Comparison of ENCODE assay signal across 13 cellular contexts in genomic region chr12:53042607-53043454, GRCh38. TPM values are rescaled to one million over a fixed set of nuclear protein-coding genes. Genes with fewer than 3 reads are reported as not detected.
DNase-seq lines count a peak whose midpoint lies in the region; ATAC-seq, FAIRE-seq and TF ChIP-seq lines count a peak whose summit lies in the region.
"Had no signal": no experiment of that assay in that cellular context is flagged by ENCODE, and none has a peak within 500 bp of the region (broad histone marks: within the 10 kb centered on the region; RNA-seq: fewer than 3 reads in every experiment).

No MANE protein-coding gene starts in this region.

- H3K4me1 ChIP-seq in HepG2 (ENCODE audit: insufficient read depth, low read length) (peaks cover 48% of the 10 kb centered on the region), right lobe of liver (peaks cover 0 to 27% (median 6%) of the 10 kb centered on the region in 4 donors), iPS-18a (ENCODE audit: control insufficient read depth, low read depth, low read length) (peaks cover 37% of the 10 kb centered on the region)
- H3K4me1 ChIP-seq: colonic mucosa had no signal

- no TSS peak for BruUV-seq in HepG2 (replicated peaks; lab: Mats Ljungman, UMichigan)

- H2AFZ ChIP-seq in HepG2 (ENCODE audit: low read length), result no peak overlapping the region

- H4K20me1 ChIP-seq in HepG2 (ENCODE audit: insufficient read depth, low read length), result no peaks in the 10 kb centered on the region

- 61% methylated on average over 7 of the region's 7 CpGs for WGBS in HepG2 (ENCODE audit: low lambda C conversion rate)
- 70% methylated on average over 5 of the region's 7 CpGs for WGBS in right lobe of liver (ENCODE audit: insufficient coverage, low coverage, low lambda C conversion rate, missing lambda C conversion rate)

- in situ Hi-C loops in HepG2 (cut with HindIII; ENCODE audit: extremely low pct_ligation_motif_present, low pct_unique_long_range_greater_than_20kb), result no loop called here

- H3K79me2 ChIP-seq in HepG2 (ENCODE audit: insufficient read depth, low read length), result no peaks in the 10 kb centered on the region

- TF ChIP-seq CTCF in HepG2 (CRISPR knock-in tag; IDR thresholded peaks at IDR 0.05) (no peak), right lobe of liver (IDR thresholded peaks at IDR 0.05) (no peak), RWPE1 (conservative IDR thresholded peaks at IDR 0.05; ENCODE audit: low read depth) (no peak), type B pancreatic cell (conservative IDR thresholded peaks at IDR 0.05) (no peak)

- no peak for ATAC-seq in HepG2
- ATAC-seq in right lobe of liver, result no peak
- no peak for ATAC-seq in GM21515 (IDR thresholded peaks at IDR 0.05; ENCODE audit: unreplicated experiment)
- ATAC-seq in GM18498 (IDR thresholded peaks at IDR 0.05; ENCODE audit: unreplicated experiment), result no peak
- ATAC-seq: left colon had no signal

- TF ChIP-seq POLR2A in HepG2 (IDR thresholded peaks at IDR 0.05; ENCODE audit: insufficient read depth in 1 of 2, low read depth in 2 of 2, low read length in 2 of 2) (0 out of 4 replicates have a peak, but pooled peaks of 1 of the 2 experiments have one; percentile 19), right lobe of liver (IDR thresholded peaks at IDR 0.05) (no peak)

- H3K27ac Mint-ChIP-seq in type B pancreatic cell, result no peak overlapping the region

- H3K4me2 ChIP-seq in HepG2 (ENCODE audit: low read depth, low read length), result no peak overlapping the region

- H3K4me1 Mint-ChIP-seq in type B pancreatic cell (ENCODE audit: unreplicated experiment), result peaks cover 35% of the 10 kb centered on the region

- DNase-seq in HepG2 (ENCODE audit: low spot score), result peak; percentile 43
- no peak for DNase-seq in right lobe of liver
- DNase-seq in RWPE1 (ENCODE audit: low spot score), result no peak
- no peak for DNase-seq in type B pancreatic cell (ENCODE audit: extremely low spot score, unreplicated experiment)
- DNase-seq in hippocampal formation (lab: John Stamatoyannopoulos, UW), result no peak
- DNase-seq: colonic mucosa, KBM-7, left colon had no signal

- H3K4me3 Mint-ChIP-seq in type B pancreatic cell, result peak overlapping the region; percentile 32

- no peaks in the 10 kb centered on the region for H3K27me3 Mint-ChIP-seq in type B pancreatic cell

- POLR2A ChIA-PET in HepG2 (lab: Yijun Ruan, JAX), result interaction anchor here (1.2 to 3.3 kb wide), 4 partner anchors 9 to 50 kb away, joined by 5 to 15 read pairs (median 6); no protein-coding TSS in a partner anchor
- POLR2A ChIA-PET in RWPE1 (lab: Yijun Ruan, JAX; ENCODE audit: low non-redundant PET), result no interaction called here

- H3K9ac ChIP-seq in HepG2 (ENCODE audit: insufficient read depth, low read depth, low read length) (no peak overlapping the region), iPS-18a (ENCODE audit: low read length) (peak overlapping the region; percentile 30)

- H3K27ac ChIP-seq in HepG2 (ENCODE audit: extremely low read length, insufficient read depth, low read length) (peak overlapping the region; percentile 8), right lobe of liver (no peak overlapping the region), RWPE1 (peak overlapping the region; percentile 99), iPS-18a (ENCODE audit: low read length) (no peak overlapping the region)
- H3K27ac ChIP-seq: C4-2B, colonic mucosa, neutrophil had no signal

- no peaks in the 10 kb centered on the region for H3K9me3 Mint-ChIP-seq in type B pancreatic cell

- CTCF ChIA-PET in HepG2 (lab: Yijun Ruan, JAX; ENCODE audit: low intra/inter-chr PET ratio, low total read pairs) (no interaction called here), RWPE1 (lab: Yijun Ruan, JAX) (interaction anchor here (0.6 kb wide), 2 partner anchors 182 to 466 kb away, joined by 4 read pairs; no protein-coding TSS in a partner anchor)

- TF ChIP-seq EP300 in HepG2 (IDR thresholded peaks at IDR 0.05; ENCODE audit: low read depth in 2 of 2, low read length in 2 of 2), result no peak
- no peak for TF ChIP-seq EP300 in HepG2 (CRISPR knock-in tag; IDR thresholded peaks at IDR 0.05; ENCODE audit: borderline replicate concordance)

- H3K4me3 ChIP-seq in HepG2 (replicated peaks in 1 of 3; ENCODE audit: insufficient read depth in 1 of 3, low read depth in 2 of 3, low read length in 3 of 3) (no peak overlapping the region), right lobe of liver (no peak overlapping the region), iPS-18a (ENCODE audit: low read length) (no peak overlapping the region)
- H3K4me3 ChIP-seq: colonic mucosa had no signal

- H3K9me3 ChIP-seq in HepG2 (ENCODE audit: low read length), result no peaks in the 10 kb centered on the region
- no peaks in the 10 kb centered on the region for H3K9me3 ChIP-seq in right lobe of liver
- H3K9me3 ChIP-seq in iPS-18a (ENCODE audit: control insufficient read depth, low read depth, low read length), result no peaks in the 10 kb centered on the region
- H3K9me3 ChIP-seq: colonic mucosa, neutrophil had no signal

- TF ChIP-seq RAD21 in HepG2 (CRISPR knock-in tag; IDR thresholded peaks at IDR 0.05), result no peak

- H3K36me3 ChIP-seq in HepG2 (replicated peaks in 1 of 2; ENCODE audit: control insufficient read depth in 1 of 2, insufficient read depth in 2 of 2, low read length in 2 of 2), result peaks cover 11 to 21% of the 10 kb centered on the region in 2 experiments
- H3K36me3 ChIP-seq in right lobe of liver, result peaks cover 6 to 32% (median 15%) of the 10 kb centered on the region in 4 donors
- H3K36me3 ChIP-seq in iPS-18a (ENCODE audit: control insufficient read depth, low read depth, low read length), result peaks cover 31% of the 10 kb centered on the region

- FAIRE-seq in HepG2 (lab: Jason Lieb, UNC), result no peak

- H3K36me3 Mint-ChIP-seq in type B pancreatic cell, result peaks cover 20% of the 10 kb centered on the region

- H3K27me3 ChIP-seq in HepG2 (ENCODE audit: control insufficient read depth in 1 of 2, insufficient read depth in 2 of 2, low read length in 2 of 2) (no peaks in the 10 kb centered on the region; a peak in 1 of 5 replicates), right lobe of liver (no peaks in the 10 kb centered on the region), iPS-18a (ENCODE audit: control insufficient read depth, insufficient read depth, low read length) (peaks cover 26% of the 10 kb centered on the region)
- H3K27me3 ChIP-seq: colonic mucosa had no signal

- intact Hi-C loops in HepG2 (cut with micrococcal nuclease; ENCODE audit: unreplicated experiment) (no loop called here), right lobe of liver (cut with DNase I) (no loop called here)

RNA-seq across cellular contexts. Expression of gene TNS2, which starts 7.0 kb away (rescaled TPM):
- total RNA-seq in HepG2 (2016; rRNA removed; fragmentation: Illumina TruSeq; extraction: Trizol) (3.2 and 8.9 TPM in 2 replicates), right lobe of liver (100 to 1,000 TPM in 3 of 6 experiments, 10 to 100 TPM in 3; 50.5 to 139 (median 86.9) TPM), type B pancreatic cell (ENCODE audit: low replicate concordance) (3.5 and 21.8 TPM in 2 replicates)
- 3.1 and 5.0 TPM in 2 replicates for total RNA-seq in HepG2 (2016; cell fraction: cytosol; rRNA removed; fragmentation: Illumina TruSeq; extraction: Trizol; ENCODE audit: low read depth)
- 2.8 and 9.5 TPM in 2 replicates for total RNA-seq in HepG2 (2016; cell fraction: insoluble cytoplasmic fraction; rRNA removed; fragmentation: Illumina TruSeq; extraction: Trizol)
- 3.1 and 3.8 TPM in 2 replicates for total RNA-seq in HepG2 (2016; cell fraction: membrane; rRNA removed; fragmentation: Illumina TruSeq; extraction: Trizol)
- 13.3 and 14.8 TPM in 2 replicates for total RNA-seq in HepG2 (2016; cell fraction: nucleus; rRNA removed; fragmentation: Illumina TruSeq; extraction: Trizol)
- 18.0 and 20.4 TPM in 2 replicates for polyA plus RNA-seq in HepG2 (2011; rRNA removed)
- 3.9 and 6.8 TPM in 2 replicates for polyA plus RNA-seq in HepG2 (2011; cell fraction: cytosol; rRNA removed)
- polyA plus RNA-seq in HepG2 (2011; cell fraction: nucleus; rRNA removed), result 181 and 258 TPM in 2 replicates
- polyA plus RNA-seq in HepG2 (2012), result 13.0 and 15.3 TPM in 2 replicates
- 0.96 and 1.4 TPM in 2 replicates for polyA plus RNA-seq in HepG2 (2016; cell fraction: cytosol; fragmentation: Illumina TruSeq; extraction: Trizol; ENCODE audit: low read depth)
- 5.7 and 8.2 TPM in 2 replicates for polyA plus RNA-seq in HepG2 (2016; cell fraction: insoluble cytoplasmic fraction; fragmentation: Illumina TruSeq; extraction: Trizol; ENCODE audit: low read depth)
- 2.0 and 4.2 TPM in 2 replicates for polyA plus RNA-seq in HepG2 (2016; cell fraction: membrane; fragmentation: Illumina TruSeq; extraction: Trizol; ENCODE audit: low read depth)
- 34.1 and 49.0 TPM in 2 replicates for polyA plus RNA-seq in HepG2 (2016; cell fraction: nucleus; fragmentation: Illumina TruSeq; extraction: Trizol; ENCODE audit: insufficient read depth, low read depth)
- polyA minus RNA-seq in HepG2 (2011; rRNA and poly(A)+ RNA removed; ENCODE audit: low replicate concordance), result 34.0 and 38.3 TPM in 2 replicates
- 9.9 and 10.3 TPM in 2 replicates for polyA minus RNA-seq in HepG2 (2011; cell fraction: cytosol; rRNA and poly(A)+ RNA removed)
- 63.8 and 80.3 TPM in 2 replicates for polyA minus RNA-seq in HepG2 (2011; cell fraction: nucleus; rRNA and poly(A)+ RNA removed)

RNA-seq across cellular contexts. Expression of gene SPRYD3, which starts 36.4 kb away (rescaled TPM):
- total RNA-seq in HepG2 (2016; rRNA removed; fragmentation: Illumina TruSeq; extraction: Trizol), result 9.0 and 9.2 TPM in 2 replicates
- total RNA-seq in HepG2 (2016; cell fraction: cytosol; rRNA removed; fragmentation: Illumina TruSeq; extraction: Trizol; ENCODE audit: low read depth), result 0.79 and 1.3 TPM in 2 replicates
- 7.9 and 8.6 TPM in 2 replicates for total RNA-seq in HepG2 (2016; cell fraction: insoluble cytoplasmic fraction; rRNA removed; fragmentation: Illumina TruSeq; extraction: Trizol)
- 2.8 and 3.1 TPM in 2 replicates for total RNA-seq in HepG2 (2016; cell fraction: membrane; rRNA removed; fragmentation: Illumina TruSeq; extraction: Trizol)
- total RNA-seq in HepG2 (2016; cell fraction: nucleus; rRNA removed; fragmentation: Illumina TruSeq; extraction: Trizol), result 5.1 and 5.3 TPM in 2 replicates
- polyA plus RNA-seq in HepG2 (2011; rRNA removed), result 9.2 and 10.7 TPM in 2 replicates
- polyA plus RNA-seq in HepG2 (2011; cell fraction: cytosol; rRNA removed), result 11.7 and 12.2 TPM in 2 replicates
- polyA plus RNA-seq in HepG2 (2011; cell fraction: nucleus; rRNA removed), result 12.1 and 12.6 TPM in 2 replicates
- polyA plus RNA-seq in HepG2 (2012), result 6.0 and 9.7 TPM in 2 replicates
- polyA plus RNA-seq in HepG2 (2016; cell fraction: cytosol; fragmentation: Illumina TruSeq; extraction: Trizol; ENCODE audit: low read depth), result 0.86 and 1.1 TPM in 2 replicates
- polyA plus RNA-seq in HepG2 (2016; cell fraction: insoluble cytoplasmic fraction; fragmentation: Illumina TruSeq; extraction: Trizol; ENCODE audit: low read depth), result 11.6 and 12.5 TPM in 2 replicates
- 2.0 and 3.3 TPM in 2 replicates for polyA plus RNA-seq in HepG2 (2016; cell fraction: membrane; fragmentation: Illumina TruSeq; extraction: Trizol; ENCODE audit: low read depth)
- polyA plus RNA-seq in HepG2 (2016; cell fraction: nucleus; fragmentation: Illumina TruSeq; extraction: Trizol; ENCODE audit: insufficient read depth, low read depth), result 7.6 and 8.3 TPM in 2 replicates
- 27.5 and 69.5 TPM in 2 replicates for polyA minus RNA-seq in HepG2 (2011; rRNA and poly(A)+ RNA removed; ENCODE audit: low replicate concordance)
- 8.3 and 10.6 TPM in 2 replicates for polyA minus RNA-seq in HepG2 (2011; cell fraction: cytosol; rRNA and poly(A)+ RNA removed)
- polyA minus RNA-seq in HepG2 (2011; cell fraction: nucleus; rRNA and poly(A)+ RNA removed), result 9.5 and 12.8 TPM in 2 replicates
- 10 to 100 TPM; 12.3 to 18.2 (median 14.4) TPM for total RNA-seq in right lobe of liver
- total RNA-seq in type B pancreatic cell (ENCODE audit: low replicate concordance), result 22.1 and 43.0 TPM in 2 replicates

RNA-seq across cellular contexts. Expression of gene EIF4B, which starts 36.6 kb away (rescaled TPM):
- total RNA-seq in HepG2 (2016; rRNA removed; fragmentation: Illumina TruSeq; extraction: Trizol) (548 and 779 TPM in 2 replicates), right lobe of liver (100 to 1,000 TPM; 143 to 270 (median 180) TPM), type B pancreatic cell (ENCODE audit: low replicate concordance) (450 and 521 TPM in 2 replicates)
- 127 and 150 TPM in 2 replicates for total RNA-seq in HepG2 (2016; cell fraction: cytosol; rRNA removed; fragmentation: Illumina TruSeq; extraction: Trizol; ENCODE audit: low read depth)
- total RNA-seq in HepG2 (2016; cell fraction: insoluble cytoplasmic fraction; rRNA removed; fragmentation: Illumina TruSeq; extraction: Trizol), result 568 and 746 TPM in 2 replicates
- 454 and 551 TPM in 2 replicates for total RNA-seq in HepG2 (2016; cell fraction: membrane; rRNA removed; fragmentation: Illumina TruSeq; extraction: Trizol)
- 263 and 291 TPM in 2 replicates for total RNA-seq in HepG2 (2016; cell fraction: nucleus; rRNA removed; fragmentation: Illumina TruSeq; extraction: Trizol)
- polyA plus RNA-seq in HepG2 (2011; rRNA removed), result 327 and 416 TPM in 2 replicates
- polyA plus RNA-seq in HepG2 (2011; cell fraction: cytosol; rRNA removed), result 501 and 516 TPM in 2 replicates
- polyA plus RNA-seq in HepG2 (2011; cell fraction: nucleus; rRNA removed), result 203 and 222 TPM in 2 replicates
- polyA plus RNA-seq in HepG2 (2012), result 450 and 479 TPM in 2 replicates
- 74.7 and 91.4 TPM in 2 replicates for polyA plus RNA-seq in HepG2 (2016; cell fraction: cytosol; fragmentation: Illumina TruSeq; extraction: Trizol; ENCODE audit: low read depth)
- polyA plus RNA-seq in HepG2 (2016; cell fraction: insoluble cytoplasmic fraction; fragmentation: Illumina TruSeq; extraction: Trizol; ENCODE audit: low read depth), result 445 and 458 TPM in 2 replicates
- polyA plus RNA-seq in HepG2 (2016; cell fraction: membrane; fragmentation: Illumina TruSeq; extraction: Trizol; ENCODE audit: low read depth), result 254 and 316 TPM in 2 replicates
- 258 and 266 TPM in 2 replicates for polyA plus RNA-seq in HepG2 (2016; cell fraction: nucleus; fragmentation: Illumina TruSeq; extraction: Trizol; ENCODE audit: insufficient read depth, low read depth)
- polyA minus RNA-seq in HepG2 (2011; rRNA and poly(A)+ RNA removed; ENCODE audit: low replicate concordance), result 738 and 1,247 TPM in 2 replicates
- 496 and 595 TPM in 2 replicates for polyA minus RNA-seq in HepG2 (2011; cell fraction: cytosol; rRNA and poly(A)+ RNA removed)
- polyA minus RNA-seq in HepG2 (2011; cell fraction: nucleus; rRNA and poly(A)+ RNA removed), result 250 and 365 TPM in 2 replicates

RNA-seq across cellular contexts. Expression of gene IGFBP6, which starts 54.6 kb away (rescaled TPM):
- total RNA-seq in HepG2 (2016; rRNA removed; fragmentation: Illumina TruSeq; extraction: Trizol) (2.1 and 3.9 TPM in 2 replicates), right lobe of liver (10 to 100 TPM in 2 of 6 experiments, 1 to 10 TPM in 4; 1.7 to 25.4 (median 4.9) TPM), type B pancreatic cell (ENCODE audit: low replicate concordance) (25.1 and 40.3 TPM in 2 replicates)
- 5.3 and 5.9 TPM in 2 replicates for total RNA-seq in HepG2 (2016; cell fraction: cytosol; rRNA removed; fragmentation: Illumina TruSeq; extraction: Trizol; ENCODE audit: low read depth)
- total RNA-seq in HepG2 (2016; cell fraction: insoluble cytoplasmic fraction; rRNA removed; fragmentation: Illumina TruSeq; extraction: Trizol), result 2.5 and 4.7 TPM in 2 replicates
- total RNA-seq in HepG2 (2016; cell fraction: membrane; rRNA removed; fragmentation: Illumina TruSeq; extraction: Trizol), result 3.3 and 3.5 TPM in 2 replicates
- 1.9 and 3.2 TPM in 2 replicates for total RNA-seq in HepG2 (2016; cell fraction: nucleus; rRNA removed; fragmentation: Illumina TruSeq; extraction: Trizol)
- polyA plus RNA-seq in HepG2 (2011; rRNA removed), result 22.6 and 25.2 TPM in 2 replicates
- 19.0 and 41.0 TPM in 2 replicates for polyA plus RNA-seq in HepG2 (2011; cell fraction: cytosol; rRNA removed)
- 8.4 and 9.6 TPM in 2 replicates for polyA plus RNA-seq in HepG2 (2011; cell fraction: nucleus; rRNA removed)
- polyA plus RNA-seq in HepG2 (2012), result 3.4 and 4.6 TPM in 2 replicates
- 4.2 and 5.7 TPM in 2 replicates for polyA plus RNA-seq in HepG2 (2016; cell fraction: cytosol; fragmentation: Illumina TruSeq; extraction: Trizol; ENCODE audit: low read depth)
- polyA plus RNA-seq in HepG2 (2016; cell fraction: insoluble cytoplasmic fraction; fragmentation: Illumina TruSeq; extraction: Trizol; ENCODE audit: low read depth), result 2.0 and 2.4 TPM in 2 replicates
- 3.2 and 3.8 TPM in 2 replicates for polyA plus RNA-seq in HepG2 (2016; cell fraction: membrane; fragmentation: Illumina TruSeq; extraction: Trizol; ENCODE audit: low read depth)
- polyA plus RNA-seq in HepG2 (2016; cell fraction: nucleus; fragmentation: Illumina TruSeq; extraction: Trizol; ENCODE audit: insufficient read depth, low read depth), result 5.4 and 7.5 TPM in 2 replicates
- 9.0 and 27.1 TPM in 2 replicates for polyA minus RNA-seq in HepG2 (2011; rRNA and poly(A)+ RNA removed; ENCODE audit: low replicate concordance)
- polyA minus RNA-seq in HepG2 (2011; cell fraction: cytosol; rRNA and poly(A)+ RNA removed), result 8.7 and 9.5 TPM in 2 replicates
- polyA minus RNA-seq in HepG2 (2011; cell fraction: nucleus; rRNA and poly(A)+ RNA removed), result 0.77 and 1.6 TPM in 2 replicates

Comparison
In these comparisons a context has a peak if more than half of its experiments do, and no peak if none do; other contexts are left out.
1. H3K27ac ChIP-seq: peak in HepG2 (single experiment) and RWPE1 (single experiment); none in right lobe of liver (0 of 3) and iPS-18a (single experiment).